Comparison of ENCODE assay signal across 9 cellular contexts in the genomic region with DNA sequence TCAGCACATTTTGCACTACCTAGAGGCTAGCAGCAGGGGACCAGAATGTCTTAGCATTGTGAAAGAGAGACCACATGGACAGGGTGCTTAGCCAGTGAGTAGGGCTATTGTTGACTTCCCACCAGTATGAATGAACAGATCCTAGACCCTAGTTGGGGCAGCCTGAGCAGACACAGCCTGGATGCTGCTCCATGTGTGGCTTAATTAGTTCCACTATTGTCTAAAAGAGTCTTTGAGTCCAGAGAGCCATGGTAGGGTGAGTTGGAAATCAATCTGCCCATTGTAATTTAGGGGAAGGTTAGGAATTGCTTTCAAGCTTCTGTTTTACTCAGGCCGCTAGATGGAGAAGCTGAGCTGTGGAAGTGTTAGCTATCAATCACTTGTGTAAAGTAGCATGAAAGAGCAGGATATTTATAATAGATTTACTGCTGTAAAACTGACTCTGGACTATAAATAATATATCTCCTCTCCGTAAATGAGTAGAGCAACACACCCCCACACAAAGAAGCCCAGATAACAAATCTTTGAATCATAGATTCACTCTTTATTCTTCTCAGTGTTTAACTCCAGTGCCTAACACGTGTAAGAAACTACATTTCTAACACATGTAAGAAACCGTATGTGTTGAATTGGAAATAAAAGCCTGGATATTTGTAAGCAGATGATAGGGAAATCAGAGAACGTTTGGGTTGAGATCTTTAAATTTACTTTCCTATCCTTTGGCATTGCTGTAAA. TPM values are rescaled to one million over a fixed set of nuclear protein-coding genes. Genes with fewer than 3 reads are reported as not detected.
DNase-seq lines count a peak whose midpoint lies in the region; ATAC-seq and TF ChIP-seq lines count a peak whose summit lies in the region.
"Had no signal": no experiment of that assay in that cellular context is flagged by ENCODE, and none has a peak within 500 bp of the region (broad histone marks: within the 10 kb centered on the region; RNA-seq: fewer than 3 reads in every experiment).

No MANE protein-coding gene starts in this region.

- no peaks in the 10 kb centered on the region for H3K27me3 Mint-ChIP-seq in CD4-positive, alpha-beta T cell

- POLR2A ChIA-PET in CD4-positive, alpha-beta T cell (lab: Charles Lee), result interaction anchor here (0.9 to 1.4 kb wide), 4 partner anchors 9 to 157 kb away, joined by 3 to 4 read pairs (median 4); partner anchors contain the start of gene SLC9C1

- no peak overlapping the region for H3K4me3 ChIP-seq in epithelial cell of esophagus (ENCODE audit: low read length)

- no peak overlapping the region for H3K27ac ChIP-seq in CD4-positive, alpha-beta T cell (ENCODE audit: low read depth, low read length)

- H3K4me3 Mint-ChIP-seq in CD4-positive, alpha-beta T cell, result no peak overlapping the region
- H3K4me3 Mint-ChIP-seq: T-helper 1 cell treated with Interleukin-12 subunit alpha and Interleukin-12 subunit beta and Interleukin-4 antibody, amounts not matched to agents 30 μg/mL and 1 μg/mL, for 36 hours had no signal

- no peaks in the 10 kb centered on the region for H3K27me3 ChIP-seq in CD4-positive, alpha-beta T cell (ENCODE audit: control insufficient read depth, insufficient read depth, low read length)

- CTCF ChIA-PET in CD4-positive, alpha-beta T cell (lab: Charles Lee), result interaction anchor here (0.7 to 1.7 kb wide), 5 partner anchors 8 to 168 kb away, joined by 3 to 6 read pairs (median 3); no protein-coding TSS in a partner anchor

- H3K9me3 ChIP-seq in CD4-positive, alpha-beta T cell (ENCODE audit: control insufficient read depth, low read length), result no peaks in the 10 kb centered on the region

- no peak for ATAC-seq in CD4-positive, alpha-beta T cell (ENCODE audit: poor library complexity)
- peak; percentile 27 for ATAC-seq in GM19328 (IDR thresholded peaks at IDR 0.05; ENCODE audit: unreplicated experiment)
- no peak for ATAC-seq in GM21367 (IDR thresholded peaks at IDR 0.05; ENCODE audit: unreplicated experiment)

- intact Hi-C loops in CD4-positive, alpha-beta T cell (cut with DNase I, micrococcal nuclease), result loop anchor here (2.0 to 10.0 kb wide), 4 partner anchors 24 to 394 kb away; no protein-coding TSS in a partner anchor

- peak in 7 of 10 experiments; percentile 19 to 35 (median 27) for DNase-seq in CD4-positive, alpha-beta T cell
- DNase-seq in Kasumi-1 (lab: John Stamatoyannopoulos, UW), result peak; percentile 70 to 85
- DNase-seq in SHP77 treated with DMSO at 0.1 percent for 48 hours (lab: John Stamatoyannopoulos, UW), result peak; percentile 56
- peak; percentile 74 for DNase-seq in epithelial cell of esophagus (ENCODE audit: low read depth)
- DNase-seq in myocyte (ENCODE audit: low read depth), result peak; percentile 61
- no peak for DNase-seq in NCI-H2029 (lab: John Stamatoyannopoulos, UW)

- H3K27ac Mint-ChIP-seq in CD4-positive, alpha-beta T cell, result peak overlapping the region; percentile 27
- H3K27ac Mint-ChIP-seq: T-helper 1 cell treated with Interleukin-12 subunit alpha and Interleukin-12 subunit beta and Interleukin-4 antibody, amounts not matched to agents 30 μg/mL and 1 μg/mL, for 36 hours had no signal

- H3K36me3 Mint-ChIP-seq in CD4-positive, alpha-beta T cell (ENCODE audit: low read depth), result no peaks in the 10 kb centered on the region

- peak; percentile 68 for TF ChIP-seq CTCF in CD4-positive, alpha-beta T cell (IDR thresholded peaks at IDR 0.05)
- TF ChIP-seq CTCF in epithelial cell of esophagus (IDR thresholded peaks at IDR 0.05; ENCODE audit: insufficient read depth, low read depth, low read length, missing control alignments), result peak; percentile 79

- H3K9me3 Mint-ChIP-seq in CD4-positive, alpha-beta T cell, result no peaks in the 10 kb centered on the region
- H3K9me3 Mint-ChIP-seq: T-helper 1 cell treated with Interleukin-12 subunit alpha and Interleukin-12 subunit beta and Interleukin-4 antibody, amounts not matched to agents 30 μg/mL and 1 μg/mL, for 36 hours had no signal

- H3K4me1 Mint-ChIP-seq in CD4-positive, alpha-beta T cell (ENCODE audit: low read depth), result peaks cover 60% of the 10 kb centered on the region

RNA-seq across cellular contexts. Expression of gene GCSAM, which starts 4.1 kb away (rescaled TPM):
- total RNA-seq in CD4-positive, alpha-beta T cell, result 1 to 10 TPM; 6.5 to 6.8 TPM
- not detected in 2 replicates for total RNA-seq in myocyte
- 0.37 TPM for polyA plus RNA-seq in myocyte (2012)

RNA-seq across cellular contexts. Expression of gene C3orf52, which starts 50.9 kb away (rescaled TPM):
- total RNA-seq in CD4-positive, alpha-beta T cell, result 1 to 10 TPM; 1.6 to 2.7 TPM
- total RNA-seq in myocyte, result 11.8 and 18.6 TPM in 2 replicates
- polyA plus RNA-seq in myocyte (2012), result 2.5 TPM
